Comparison of ENCODE assay signal across 1 cellular context in genomic region chr2:206831442-206831995, GRCh38.
TF ChIP-seq lines count a peak whose summit lies in the region.

No MANE protein-coding gene starts in this region.

TF ChIP-seq in HCT116, 20 proteins besides CTCF, POLR2A, EP300 and RAD21 (continued from another document):
- no peak for TF ChIP-seq MAX (IDR thresholded peaks at IDR 0.05)
- TF ChIP-seq SIN3A (IDR thresholded peaks at IDR 0.05; ENCODE audit: low read depth), result no peak
- TF ChIP-seq SRF (IDR thresholded peaks at IDR 0.05; ENCODE audit: low read depth), result no peak
- TF ChIP-seq JUND (IDR thresholded peaks at IDR 0.05), result no peak
- TF ChIP-seq EGR1 (IDR thresholded peaks at IDR 0.05; ENCODE audit: low read depth), result no peak
- no peak for TF ChIP-seq ATF3 (IDR thresholded peaks at IDR 0.05)
- TF ChIP-seq REST (IDR thresholded peaks at IDR 0.05; ENCODE audit: low read depth), result no peak
- no peak for TF ChIP-seq ZBTB33 (IDR thresholded peaks at IDR 0.05; ENCODE audit: extremely low read depth, insufficient replicate concordance, low read length)
- no peak for TF ChIP-seq YY1 (IDR thresholded peaks at IDR 0.05; ENCODE audit: extremely low read depth, insufficient replicate concordance, low read depth, low read length)
- TF ChIP-seq FOSL1 (IDR thresholded peaks at IDR 0.05; ENCODE audit: low read depth), result no peak
- TF ChIP-seq ELF1 (IDR thresholded peaks at IDR 0.05; ENCODE audit: borderline replicate concordance, low read depth), result no peak
- TF ChIP-seq POLR2AphosphoS5 (IDR thresholded peaks at IDR 0.05; ENCODE audit: low read depth, low read length), result no peak
- TF ChIP-seq TCF7L2 (IDR thresholded peaks at IDR 0.05; ENCODE audit: borderline replicate concordance, extremely low read depth, insufficient read depth, insufficient read length), result no peak
- TF ChIP-seq SP1 (IDR thresholded peaks at IDR 0.05; ENCODE audit: low read depth), result no peak
- TF ChIP-seq CEBPB (IDR thresholded peaks at IDR 0.05; ENCODE audit: low read depth), result no peak
- TF ChIP-seq ZFX (IDR thresholded peaks at IDR 0.05), result no peak
